14 cellular contexts compared by ENCODE assay signal in genomic region chr3:72082776-72083477, GRCh38.
A peak's percentile ranks its signal among the peaks of the same experiment; 100 is the strongest.
DNase-seq lines count a peak whose midpoint lies in the region; FAIRE-seq and TF ChIP-seq lines count a peak whose summit lies in the region.
"Had no signal": no experiment of that assay in that cellular context is flagged by ENCODE, and none has a peak within 500 bp of the region (broad histone marks: within the 10 kb centered on the region; RNA-seq: fewer than 3 reads in every experiment).

No MANE protein-coding gene starts in this region.

- H3K4me3 ChIP-seq in muscle layer of duodenum (ENCODE audit: low read depth in 1 of 2, low read length in 2 of 2): no peak overlapping the region

- H3K9me3 Mint-ChIP-seq in chondrocyte (ENCODE audit: low read depth): no peaks in the 10 kb centered on the region

- H3K27ac ChIP-seq in muscle layer of duodenum (ENCODE audit: low read length): peak overlapping the region; percentile 11
- H3K27ac ChIP-seq: C4-2B had no signal

- no peaks in the 10 kb centered on the region for H3K36me3 Mint-ChIP-seq in chondrocyte (ENCODE audit: low read depth)

- H3K27ac Mint-ChIP-seq in chondrocyte (ENCODE audit: unreplicated experiment): no peak overlapping the region

- peak; percentile 77 for FAIRE-seq in GM12891 (lab: Jason Lieb, UNC)
- FAIRE-seq: endometrium, H1 had no signal

- H3K27me3 Mint-ChIP-seq in chondrocyte (ENCODE audit: low read depth): peaks cover 27% of the 10 kb centered on the region

- H3K4me1 ChIP-seq in muscle layer of duodenum (ENCODE audit: control insufficient read depth in 1 of 2, insufficient read depth in 2 of 2, low read length in 2 of 2): peaks cover 0 to 11% of the 10 kb centered on the region in 2 donors

- no peaks in the 10 kb centered on the region for H3K36me3 ChIP-seq in muscle layer of duodenum (ENCODE audit: control insufficient read depth in 1 of 2, insufficient read depth in 2 of 2, low read length in 2 of 2)

- TF ChIP-seq CTCF in chondrocyte (IDR thresholded peaks at IDR 0.05): no peak

- in situ Hi-C loops in KBM-7 (cut with MboI; ENCODE audit: low pct_unique_long_range_greater_than_20kb, low sequenced_read_pairs): no loop called here

- no peak for TF ChIP-seq POLR2A in GM12891 (IDR thresholded peaks at IDR 0.05; ENCODE audit: low read depth, low read length)

- DNase-seq in GM12891 (ENCODE audit: insufficient read length, low spot score): no peak
- peak; percentile 8 for DNase-seq in H4 (ENCODE audit: low spot score)
- DNase-seq in KBM-7: peak; percentile 18
- DNase-seq in NCI-H2107 treated with DMSO at 0.1 percent for 48 hours (lab: John Stamatoyannopoulos, UW; ENCODE audit: unreplicated experiment): no peak
- DNase-seq in iPS-NIHi7 (ENCODE audit: extremely low spot score): no peak
- no peak for DNase-seq in chondrocyte (ENCODE audit: low spot score)
- DNase-seq in SIG-M5 treated with dmso at 0.1 percent for 504 hours (lab: John Stamatoyannopoulos, UW; ENCODE audit: unreplicated experiment): no peak
- DNase-seq: NCI-H1694 treated with DMSO at 0.1 percent for 48 hours, PC-3, T1000 had no signal

- H3K4me3 Mint-ChIP-seq in chondrocyte (ENCODE audit: unreplicated experiment): no peak overlapping the region

- H3K9me3 ChIP-seq in muscle layer of duodenum (ENCODE audit: control insufficient read depth in 1 of 2, low read length in 2 of 2): no peaks in the 10 kb centered on the region

- H3K4me1 Mint-ChIP-seq in chondrocyte (ENCODE audit: low read depth): no peaks in the 10 kb centered on the region

- H3K27me3 ChIP-seq in muscle layer of duodenum (ENCODE audit: low read depth, low read length): no peaks in the 10 kb centered on the region

TF ChIP-seq in GM12891, 5 proteins besides CTCF, POLR2A, EP300 and RAD21:
- TF ChIP-seq TAF1 (IDR thresholded peaks at IDR 0.05; ENCODE audit: low read depth, low read length) (no peak), PAX5 (IDR thresholded peaks at IDR 0.05; ENCODE audit: insufficient read depth, low read length, severe bottlenecking) (no peak), SPI1 (IDR thresholded peaks at IDR 0.05; ENCODE audit: low read depth, low read length) (no peak), POLR2AphosphoS5 (IDR thresholded peaks at IDR 0.05; ENCODE audit: low read depth, low read length) (no peak), POU2F2 (IDR thresholded peaks at IDR 0.05; ENCODE audit: low read depth, low read length) (no peak)

Comparison
In these comparisons a context has a peak if more than half of its experiments do, and no peak if none do; other contexts are left out.
1. DNase-seq: peak in H4 (single experiment) and KBM-7 (single experiment); none in GM12891 (single experiment), NCI-H2107 treated with DMSO at 0.1 percent for 48 hours (single experiment), iPS-NIHi7 (single experiment), chondrocyte (single experiment) and SIG-M5 treated with dmso at 0.1 percent for 504 hours (single experiment).